Comparison of ENCODE assay signal across 9 cellular contexts in genomic region chr1:150288382-150288781, GRCh38. TPM values are rescaled to one million over a fixed set of nuclear protein-coding genes. Genes with fewer than 3 reads are reported as not detected.
"Had no signal": no experiment of that assay in that cellular context is flagged by ENCODE, and none has a peak within 500 bp of the region (broad histone marks: within the 10 kb centered on the region; RNA-seq: fewer than 3 reads in every experiment).

No MANE protein-coding gene starts in this region.

- H3K9me3 Mint-ChIP-seq: IgD-negative memory B cell had no signal

- FAIRE-seq: HepG2, HTR-8/SVneo had no signal

- DNase-seq: IMR-90, KBM-7, KG1 had no signal

- H3K27me3 Mint-ChIP-seq: IgD-negative memory B cell had no signal

- H3K27ac ChIP-seq: HL-60 had no signal

- H3K27ac Mint-ChIP-seq: IgD-negative memory B cell had no signal

- ATAC-seq: HepG2 had no signal

- H3K4me3 Mint-ChIP-seq: IgD-negative memory B cell had no signal

RNA-seq across cellular contexts. Expression of gene CIART, which starts 6.0 kb away (rescaled TPM):
- total RNA-seq: HepG2, HT-29 had no signal
- polyA plus RNA-seq: IgD-negative memory B cell had no signal

RNA-seq across cellular contexts. Expression of gene CA14, which starts 30.8 kb away (rescaled TPM):
- total RNA-seq: HT-29, HT1080, IMR-90 had no signal
- polyA plus RNA-seq: IMR-90 had no signal
